22 cellular contexts compared by ENCODE assay signal in the genomic region with DNA sequence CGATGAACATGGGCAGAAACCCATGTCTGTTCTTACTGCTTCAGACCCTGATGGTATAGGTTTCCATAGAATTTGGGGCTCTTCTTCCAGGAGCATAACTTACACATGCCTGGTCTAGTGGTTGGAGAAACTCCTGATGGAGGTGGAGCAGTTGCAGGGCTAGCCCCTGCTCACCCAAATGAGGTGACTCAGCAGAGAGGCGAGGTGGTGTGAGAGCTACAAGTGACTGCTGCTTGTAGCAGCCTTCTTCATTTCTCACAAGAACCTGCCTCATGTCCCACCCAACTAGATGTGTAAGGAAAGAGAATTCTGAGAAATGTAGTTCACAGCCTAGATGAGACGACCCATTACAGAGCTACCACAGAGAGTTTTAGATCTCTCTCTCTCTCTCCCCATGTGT.
"Had no signal": no experiment of that assay in that cellular context is flagged by ENCODE, and none has a peak within 500 bp of the region (broad histone marks: within the 10 kb centered on the region; RNA-seq: fewer than 3 reads in every experiment).

No MANE protein-coding gene starts in this region.

- H3K36me3 ChIP-seq: esophagus squamous epithelium, neutrophil, upper lobe of right lung had no signal

- DNase-seq: cerebellar nuclear complex; effector memory CD8-positive, alpha-beta T cell; esophagus squamous epithelium; head of caudate nucleus; hippocampal formation; kidney glomerular epithelial cell; midbrain; psoas muscle; spleen; stimulated activated CD4-positive, alpha-beta T cell treated with anti-CD3 and anti-CD28 coated beads, Interleukin-15, amount 100 ng/mL, for 24 hours; stimulated activated CD4-positive, alpha-beta T cell treated with anti-CD3 and anti-CD28 coated beads, Interleukin-1b, Interleukin-23, amount 100 ng/mL, for 48 hours; stimulated activated CD4-positive, alpha-beta T cell treated with anti-CD3 and anti-CD28 coated beads, Interleukin-4, amount 100 ng/mL, for 24 hours; stimulated activated naive B cell treated with anti-CD40 and anti-IgM and Interleukin-4, amounts not matched to agents 10 μg/mL and 1 μg/mL and 100 μg/mL, for 72 hours; stimulated activated naive CD8-positive, alpha-beta T cell treated with anti-CD3 and anti-CD28 coated beads, Interleukin-15, amount 100 ng/mL, for 72 hours; testis; upper lobe of right lung had no signal

- ATAC-seq: effector memory CD8-positive, alpha-beta T cell; left lobe of liver; psoas muscle; sciatic nerve; stimulated activated naive B cell treated with anti-CD40 and anti-IgM and Interleukin-4, amounts not matched to agents 10 μg/mL and 1 μg/mL and 100 μg/mL, for 72 hours; stimulated activated naive CD8-positive, alpha-beta T cell treated with anti-CD3 and anti-CD28 coated beads, Interleukin-15, amount 100 ng/mL, for 72 hours; upper lobe of right lung had no signal

- H3K9me3 ChIP-seq: esophagus squamous epithelium, neutrophil, psoas muscle, spleen, testis, tibial nerve, upper lobe of right lung had no signal

- H3K9me3 Mint-ChIP-seq: dendritic cell treated with granulocyte-macrophage colony-stimulating factor and Interleukin-4, amounts not matched to agents 40 ng/mL and 50 ng/mL, for 4 days; effector memory CD8-positive, alpha-beta T cell; stimulated activated naive B cell treated with anti-CD40 and anti-IgM and Interleukin-4, amounts not matched to agents 10 μg/mL and 1 μg/mL and 100 μg/mL, for 72 hours; stimulated activated naive CD8-positive, alpha-beta T cell treated with anti-CD3 and anti-CD28 coated beads, Interleukin-15, amount 100 ng/mL, for 72 hours had no signal

- H3K27ac ChIP-seq: esophagus squamous epithelium, neutrophil, psoas muscle, spleen, testis, tibial nerve, upper lobe of right lung had no signal

- H3K4me3 Mint-ChIP-seq: dendritic cell treated with granulocyte-macrophage colony-stimulating factor and Interleukin-4, amounts not matched to agents 40 ng/mL and 50 ng/mL, for 4 days; effector memory CD8-positive, alpha-beta T cell; stimulated activated naive B cell treated with anti-CD40 and anti-IgM and Interleukin-4, amounts not matched to agents 10 μg/mL and 1 μg/mL and 100 μg/mL, for 72 hours; stimulated activated naive CD8-positive, alpha-beta T cell treated with anti-CD3 and anti-CD28 coated beads, Interleukin-15, amount 100 ng/mL, for 72 hours had no signal

- H3K27me3 Mint-ChIP-seq: dendritic cell treated with granulocyte-macrophage colony-stimulating factor and Interleukin-4, amounts not matched to agents 40 ng/mL and 50 ng/mL, for 4 days; effector memory CD8-positive, alpha-beta T cell; stimulated activated naive B cell treated with anti-CD40 and anti-IgM and Interleukin-4, amounts not matched to agents 10 μg/mL and 1 μg/mL and 100 μg/mL, for 72 hours; stimulated activated naive CD8-positive, alpha-beta T cell treated with anti-CD3 and anti-CD28 coated beads, Interleukin-15, amount 100 ng/mL, for 72 hours had no signal

- H3K4me3 ChIP-seq: esophagus squamous epithelium, psoas muscle, spleen, testis, tibial nerve, upper lobe of right lung had no signal

- H3K4me1 Mint-ChIP-seq: stimulated activated naive CD8-positive, alpha-beta T cell treated with anti-CD3 and anti-CD28 coated beads, Interleukin-15, amount 100 ng/mL, for 72 hours had no signal

- FAIRE-seq: colon had no signal

- H3K27ac Mint-ChIP-seq: dendritic cell treated with granulocyte-macrophage colony-stimulating factor and Interleukin-4, amounts not matched to agents 40 ng/mL and 50 ng/mL, for 4 days; effector memory CD8-positive, alpha-beta T cell; stimulated activated naive B cell treated with anti-CD40 and anti-IgM and Interleukin-4, amounts not matched to agents 10 μg/mL and 1 μg/mL and 100 μg/mL, for 72 hours; stimulated activated naive CD8-positive, alpha-beta T cell treated with anti-CD3 and anti-CD28 coated beads, Interleukin-15, amount 100 ng/mL, for 72 hours had no signal

- H3K27me3 ChIP-seq: esophagus squamous epithelium, neutrophil, spleen, testis, tibial nerve, upper lobe of right lung had no signal

- H3K4me1 ChIP-seq: esophagus squamous epithelium, psoas muscle, testis, tibial nerve, upper lobe of right lung had no signal
